In genomic region chr12:69633061-69633460, GRCh38 we compare ENCODE assay signal across 13 cellular contexts.
DNase-seq lines count a peak whose midpoint lies in the region; ATAC-seq and TF ChIP-seq lines count a peak whose summit lies in the region.
"Had no signal": no experiment of that assay in that cellular context is flagged by ENCODE, and none has a peak within 500 bp of the region (broad histone marks: within the 10 kb centered on the region; RNA-seq: fewer than 3 reads in every experiment).

No MANE protein-coding gene starts in this region.

- DNase-seq in GM10266 (ENCODE audit: extremely low spot score) (no peak), iPS DF 6.9 (ENCODE audit: low read depth, low spot score) (peak; percentile 31), NCI-H1105 treated with DMSO at 0.1 percent for 48 hours (lab: John Stamatoyannopoulos, UW) (no peak), retina (no peak), NCI-H2107 (lab: John Stamatoyannopoulos, UW) (no peak)
- no peak for DNase-seq in activated naive CD4-positive, alpha-beta T cell (lab: John Stamatoyannopoulos, UW)
- DNase-seq: adrenal gland, Caco-2, left colon, NCI-H2029 treated with DMSO at 0.1 percent for 48 hours, nephron progenitor cell had no signal

- H3K27me3 ChIP-seq in iPS DF 6.9 (ENCODE audit: control insufficient read depth, insufficient read depth, low read length), result no peaks in the 10 kb centered on the region
- H3K27me3 ChIP-seq: adrenal gland had no signal

- H3K4me3 ChIP-seq in iPS DF 6.9 (ENCODE audit: low read length), result no peak overlapping the region
- H3K4me3 ChIP-seq: adrenal gland had no signal

- H3K4me1 ChIP-seq in iPS DF 6.9 (ENCODE audit: control insufficient read depth, insufficient read depth, low read length), result no peaks in the 10 kb centered on the region
- H3K4me1 ChIP-seq: adrenal gland had no signal

- no peaks in the 10 kb centered on the region for H3K36me3 ChIP-seq in iPS DF 6.9 (ENCODE audit: control insufficient read depth, insufficient read depth, low read length)
- H3K36me3 ChIP-seq: adrenal gland had no signal

- peak; percentile 20 for TF ChIP-seq CTCF in GM10266 (IDR thresholded peaks at IDR 0.05; ENCODE audit: control insufficient read depth, insufficient read depth, low read depth, missing control alignments)
- TF ChIP-seq CTCF in VCaP (conservative IDR thresholded peaks at IDR 0.05), result peak; percentile 20; the same call in 1 of the 2 replicates

- peak; percentile 52 for ATAC-seq in HG03159 (IDR thresholded peaks at IDR 0.05; ENCODE audit: unreplicated experiment)
- ATAC-seq: left colon had no signal

- no peaks in the 10 kb centered on the region for H3K9me3 ChIP-seq in iPS DF 6.9 (ENCODE audit: control insufficient read depth, insufficient read depth, low read length)
- H3K9me3 ChIP-seq: adrenal gland, Caco-2 had no signal

- H3K27ac ChIP-seq in VCaP (no peak overlapping the region), iPS DF 6.9 (ENCODE audit: low read length) (no peak overlapping the region)
- H3K27ac ChIP-seq: adrenal gland had no signal

- WGBS in iPS DF 6.9 (ENCODE audit: insufficient coverage, insufficient read length), result no CpG with 5 or more reads among the region's 2 CpGs
